In the genomic region with DNA sequence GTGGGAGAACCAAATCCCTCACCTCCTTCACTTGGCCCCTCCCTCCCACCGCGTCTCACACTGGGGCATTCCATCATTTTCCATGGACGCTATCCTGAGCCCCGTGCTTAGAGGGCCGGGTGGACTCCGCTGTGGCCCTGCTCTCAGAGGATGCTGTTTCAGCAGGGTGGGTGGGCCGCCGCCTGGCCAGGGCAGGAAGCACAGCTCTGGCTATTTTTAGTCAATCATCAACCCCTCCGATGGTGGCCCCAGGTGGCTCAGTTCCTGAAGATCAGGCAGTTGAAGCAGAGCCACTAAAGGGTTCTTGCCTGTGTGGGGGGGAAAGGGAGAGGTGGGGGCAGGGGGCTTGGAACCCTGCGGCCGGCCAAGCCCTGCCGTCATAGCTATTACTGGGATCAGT, we compare ENCODE assay signal across 28 cellular contexts.
DNase-seq lines count a peak whose midpoint lies in the region; ATAC-seq, FAIRE-seq and TF ChIP-seq lines count a peak whose summit lies in the region.
"Had no signal": no experiment of that assay in that cellular context is flagged by ENCODE, and none has a peak within 500 bp of the region (broad histone marks: within the 10 kb centered on the region; RNA-seq: fewer than 3 reads in every experiment).

No MANE protein-coding gene starts in this region.

- H4K8ac ChIP-seq in mesendoderm (ENCODE audit: low read depth, low read length): no peak overlapping the region

- H2BK120ac ChIP-seq in mesendoderm (ENCODE audit: low read depth, low read length): no peak overlapping the region

- ATAC-seq in A549 (peak; percentile 25 to 59; a peak in 3 of 6 replicates), T-cell (replicated peaks in 1 of 4) (no peak), lower lobe of right lung (no peak)
- ATAC-seq: effector memory CD8-positive, alpha-beta T cell; left lung; stimulated activated naive CD8-positive, alpha-beta T cell treated with anti-CD3 and anti-CD28 coated beads, Interleukin-15, amount 100 ng/mL, for 72 hours had no signal

- H3K9ac ChIP-seq in mesendoderm (ENCODE audit: low read length): no peak overlapping the region

- H3K27me3 Mint-ChIP-seq in T-cell: peaks cover 23 to 42% of the 10 kb centered on the region in 2 donors
- H3K27me3 Mint-ChIP-seq in chondrocyte (ENCODE audit: low read depth): peaks cover 34% of the 10 kb centered on the region

- H3K36me3 ChIP-seq in WERI-Rb-1: no peaks in the 10 kb centered on the region; the same call in none of the 2 replicates
- H3K36me3 ChIP-seq in mesendoderm (ENCODE audit: control insufficient read depth, insufficient read depth, low read length): no peaks in the 10 kb centered on the region
- no peaks in the 10 kb centered on the region for H3K36me3 ChIP-seq in lower lobe of right lung
- H3K36me3 ChIP-seq: left lung, thyroid gland had no signal

- no peak for TF ChIP-seq RAD21 in A549 (conservative IDR thresholded peaks at IDR 0.05 in 1 of 2, IDR thresholded peaks at IDR 0.05 in 1 of 2)

- no peak overlapping the region for H3K23ac ChIP-seq in mesendoderm (ENCODE audit: low read length)

- no peaks in the 10 kb centered on the region for H3K4me1 Mint-ChIP-seq in T-cell
- H3K4me1 Mint-ChIP-seq in chondrocyte (ENCODE audit: low read depth): peaks cover 5% of the 10 kb centered on the region
- H3K4me1 Mint-ChIP-seq: immature natural killer cell; stimulated activated naive CD8-positive, alpha-beta T cell treated with anti-CD3 and anti-CD28 coated beads, Interleukin-15, amount 100 ng/mL, for 72 hours had no signal

- no peak overlapping the region for H2AK5ac ChIP-seq in mesendoderm (ENCODE audit: low read length)

- H3K9me3 ChIP-seq in A549: no peaks in the 10 kb centered on the region
- H3K9me3 ChIP-seq in WERI-Rb-1 (ENCODE audit: severe bottlenecking): no peaks in the 10 kb centered on the region
- no peaks in the 10 kb centered on the region for H3K9me3 ChIP-seq in lower lobe of right lung
- H3K9me3 ChIP-seq: left lung, thyroid gland had no signal

- TF ChIP-seq EP300 in A549 (IDR thresholded peaks at IDR 0.05): no peak

- no peak for TF ChIP-seq POLR2A in A549 (IDR thresholded peaks at IDR 0.05; ENCODE audit: low read length)
- no peak for TF ChIP-seq POLR2A in GM12891 (IDR thresholded peaks at IDR 0.05; ENCODE audit: low read depth, low read length)

- POLR2A ChIA-PET in A549 (lab: Yijun Ruan, JAX) (no interaction called here), T-cell (lab: Charles Lee) (no interaction called here)

- H3K79me2 ChIP-seq in mesendoderm (ENCODE audit: control insufficient read depth, insufficient read depth, low read length): no peaks in the 10 kb centered on the region

- no peak overlapping the region for H2BK5ac ChIP-seq in mesendoderm (ENCODE audit: low read length)

- H3K4ac ChIP-seq in mesendoderm (ENCODE audit: low read depth, low read length): no peak overlapping the region

- no peak overlapping the region for H2BK15ac ChIP-seq in mesendoderm (replicated peaks; ENCODE audit: low read depth)

- H3K9me3 Mint-ChIP-seq in T-cell: no peaks in the 10 kb centered on the region
- H3K9me3 Mint-ChIP-seq in chondrocyte (ENCODE audit: low read depth): no peaks in the 10 kb centered on the region
- H3K9me3 Mint-ChIP-seq: effector memory CD8-positive, alpha-beta T cell; IgD-negative memory B cell; immature natural killer cell; stimulated activated naive CD8-positive, alpha-beta T cell treated with anti-CD3 and anti-CD28 coated beads, Interleukin-15, amount 100 ng/mL, for 72 hours had no signal

- H3K27ac ChIP-seq in A549 (no peak overlapping the region), WERI-Rb-1 (no peak overlapping the region), mesendoderm (ENCODE audit: low read depth, low read length) (no peak overlapping the region), lower lobe of right lung (no peak overlapping the region)
- H3K27ac ChIP-seq: left lung, skin epidermis, thyroid gland had no signal

- TF ChIP-seq CTCF in A549 (IDR thresholded peaks at IDR 0.05): no peak
- TF ChIP-seq CTCF in WERI-Rb-1 (IDR thresholded peaks at IDR 0.05; ENCODE audit: low read depth, low read length): peak; percentile 41
- TF ChIP-seq CTCF in chondrocyte (IDR thresholded peaks at IDR 0.05): no peak
- no peak for TF ChIP-seq CTCF in lower lobe of right lung (IDR thresholded peaks at IDR 0.05)

- CTCF ChIA-PET in A549 (lab: Yijun Ruan, JAX): interaction anchor here (0.8 to 1.4 kb wide), 2 partner anchors 12 to 116 kb away, joined by 3 to 4 read pairs; no protein-coding TSS in a partner anchor
- CTCF ChIA-PET in T-cell (lab: Charles Lee): no interaction called here

- 75% methylated on average over 10 of the region's 12 CpGs for WGBS in A549 (ENCODE audit: missing lambda C conversion rate)
- WGBS in mesendoderm (ENCODE audit: extremely low coverage, insufficient coverage, low lambda C conversion rate): no CpG with 5 or more reads among the region's 12 CpGs

- H3K4me3 Mint-ChIP-seq in T-cell (no peak overlapping the region), chondrocyte (ENCODE audit: unreplicated experiment) (no peak overlapping the region)
- H3K4me3 Mint-ChIP-seq: effector memory CD8-positive, alpha-beta T cell; immature natural killer cell; stimulated activated naive CD8-positive, alpha-beta T cell treated with anti-CD3 and anti-CD28 coated beads, Interleukin-15, amount 100 ng/mL, for 72 hours had no signal

- H4K5ac ChIP-seq in mesendoderm (ENCODE audit: low read length): no peak overlapping the region

- no peak for FAIRE-seq in A549 (lab: Jason Lieb, UNC)
- FAIRE-seq in GM18507 (lab: Jason Lieb, UNC): no peak
- no peak for FAIRE-seq in GM12891 (lab: Jason Lieb, UNC)
- FAIRE-seq: astrocyte had no signal

- intact Hi-C loops in lower lobe of right lung (cut with DNase I): no loop called here

- H3K56ac ChIP-seq in mesendoderm (ENCODE audit: low read length): no peak overlapping the region

- H3K36me3 Mint-ChIP-seq in T-cell (no peaks in the 10 kb centered on the region), chondrocyte (ENCODE audit: low read depth) (no peaks in the 10 kb centered on the region)
- H3K36me3 Mint-ChIP-seq: immature natural killer cell had no signal

- no peaks in the 10 kb centered on the region for H3K4me1 ChIP-seq in A549
- H3K4me1 ChIP-seq in mesendoderm (ENCODE audit: control insufficient read depth, low read depth, low read length): no peaks in the 10 kb centered on the region
- peaks cover 10% of the 10 kb centered on the region for H3K4me1 ChIP-seq in lower lobe of right lung
- H3K4me1 ChIP-seq: left lung had no signal

- H3K79me1 ChIP-seq in mesendoderm (ENCODE audit: low read length): no peaks in the 10 kb centered on the region

- H3K4me3 ChIP-seq in A549 (no peak overlapping the region), WERI-Rb-1 (ENCODE audit: low read depth, low read length) (no peak overlapping the region), mesendoderm (ENCODE audit: low read length) (no peak overlapping the region), lower lobe of right lung (no peak overlapping the region)
- H3K4me3 ChIP-seq: left lung, skin epidermis, thyroid gland had no signal

- H3K4me2 ChIP-seq in A549 (no peak overlapping the region), mesendoderm (ENCODE audit: low read length) (no peak overlapping the region)

- H3K27ac Mint-ChIP-seq in T-cell (no peak overlapping the region), chondrocyte (ENCODE audit: unreplicated experiment) (no peak overlapping the region)
- H3K27ac Mint-ChIP-seq: effector memory CD8-positive, alpha-beta T cell; immature natural killer cell; stimulated activated naive CD8-positive, alpha-beta T cell treated with anti-CD3 and anti-CD28 coated beads, Interleukin-15, amount 100 ng/mL, for 72 hours had no signal

- H3K18ac ChIP-seq in mesendoderm (ENCODE audit: low read length): no peak overlapping the region

- DNase-seq in A549 (ENCODE audit: low read depth in 1 of 2, low spot score in 1 of 2) (peak in 1 of 2 experiments; percentile 41), GM18507 (ENCODE audit: extremely low spot score, insufficient read length, low read depth) (peak; percentile 9), WERI-Rb-1 (peak; percentile 52), mesendoderm (peak; percentile 18), T-cell (no peak), GM12891 (ENCODE audit: insufficient read length, low spot score) (no peak), chondrocyte (ENCODE audit: low spot score) (no peak), lower lobe of right lung (no peak)
- DNase-seq: activated CD4-positive, alpha-beta T cell treated with anti-CD3 and anti-CD28 coated beads for 48 hours; activated CD8-positive, alpha-beta memory T cell treated with anti-CD3 and anti-CD28 coated beads for 24 hours; activated gamma-delta T cell treated with Interleukin-2 at 50 U/mL for 16 hours; activated T-cell treated with anti-CD3 and anti-CD28 coated beads, Interleukin-2, amount 50 U/mL, for 1 hour; cortex of kidney; DMS53; effector memory CD8-positive, alpha-beta T cell; GDM1; immature natural killer cell; left lung; NCI-H1092 treated with DMSO at 0.1 percent for 48 hours; NCI-H2029; NCI-H226; NCI-H748 treated with DMSO at 0.1 percent for 48 hours; stimulated activated naive CD8-positive, alpha-beta T cell treated with anti-CD3 and anti-CD28 coated beads, Interleukin-15, amount 100 ng/mL, for 72 hours; T-helper 2 cell; thyroid gland had no signal

- H3K27me3 ChIP-seq in WERI-Rb-1 (ENCODE audit: insufficient read depth, low read depth, severe bottlenecking) (no peaks in the 10 kb centered on the region), mesendoderm (ENCODE audit: insufficient read depth, low read length, poor library complexity) (no peaks in the 10 kb centered on the region), lower lobe of right lung (ENCODE audit: low read depth) (peaks cover 48% of the 10 kb centered on the region)
- H3K27me3 ChIP-seq: thyroid gland had no signal

TF ChIP-seq in A549, 52 proteins besides CTCF, POLR2A, EP300 and RAD21:
- TF ChIP-seq CHD2 (IDR thresholded peaks at IDR 0.05; ENCODE audit: low read length, partially characterized antibody): no peak
- no peak for TF ChIP-seq TFCP2L1 (CRISPR knock-in tag; IDR thresholded peaks at IDR 0.05)
- no peak for TF ChIP-seq NR3C1 (IDR thresholded peaks at IDR 0.05)

TF ChIP-seq in GM12891, 5 proteins besides CTCF, POLR2A, EP300 and RAD21:
- TF ChIP-seq POU2F2 (IDR thresholded peaks at IDR 0.05; ENCODE audit: low read depth, low read length) (no peak), POLR2AphosphoS5 (IDR thresholded peaks at IDR 0.05; ENCODE audit: low read depth, low read length) (no peak), SPI1 (IDR thresholded peaks at IDR 0.05; ENCODE audit: low read depth, low read length) (no peak)

Comparison
In these comparisons a context has a peak if more than half of its experiments do, and no peak if none do; other contexts are left out.
1. ATAC-seq: peak in A549 (2 of 2); none in T-cell (0 of 4) and lower lobe of right lung (0 of 2).
2. DNase-seq: peak in GM18507 (single experiment), WERI-Rb-1 (single experiment) and mesendoderm (single experiment); none in T-cell (0 of 34), GM12891 (single experiment), chondrocyte (single experiment) and lower lobe of right lung (single experiment).